ENCODE assay signal across 19 cellular contexts in the genomic region with DNA sequence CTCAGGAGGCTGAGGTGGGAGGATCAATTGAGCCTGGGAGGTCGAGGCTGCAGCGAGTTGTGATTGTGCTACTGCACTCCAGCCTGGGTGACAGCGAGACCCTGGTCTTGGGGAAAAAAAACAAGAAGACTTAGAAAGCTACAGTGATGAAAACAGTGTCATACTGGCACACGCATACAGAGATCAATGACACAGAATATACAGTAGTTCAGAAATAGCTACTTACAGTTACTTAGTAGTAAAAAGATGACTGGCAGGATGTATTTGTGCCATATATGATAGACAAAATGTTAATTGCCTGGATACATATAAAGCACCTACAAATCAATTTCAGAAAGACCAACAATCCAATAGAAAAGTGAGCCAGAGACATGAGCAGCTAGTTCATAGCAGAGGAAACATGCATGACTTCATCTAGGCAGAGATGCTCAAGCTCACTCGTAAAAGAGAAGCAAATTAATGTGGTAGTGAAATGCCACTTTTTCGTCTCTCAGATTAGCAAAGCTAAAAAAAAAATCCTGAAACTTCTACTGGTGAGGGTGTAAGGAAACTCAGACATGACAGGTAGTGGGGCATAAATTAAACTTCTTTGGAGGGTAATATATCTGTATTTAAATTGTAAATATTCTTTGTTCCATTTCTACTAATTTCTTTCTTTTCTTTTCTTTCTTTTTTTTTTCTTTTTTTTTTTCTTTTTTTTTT. TPM values are rescaled to one million over a fixed set of nuclear protein-coding genes. Genes with fewer than 3 reads are reported as not detected.
DNase-seq lines count a peak whose midpoint lies in the region; ATAC-seq, FAIRE-seq and TF ChIP-seq lines count a peak whose summit lies in the region.
"Had no signal": no experiment of that assay in that cellular context is flagged by ENCODE, and none has a peak within 500 bp of the region (broad histone marks: within the 10 kb centered on the region; RNA-seq: fewer than 3 reads in every experiment).

No MANE protein-coding gene starts in this region.

- peak; percentile 38 for ATAC-seq in GM21390 (IDR thresholded peaks at IDR 0.05; ENCODE audit: unreplicated experiment)
- ATAC-seq in natural killer cell treated with Interleukin-12 subunit alpha and Interleukin-12 subunit beta and Interleukin-15 and Interleukin-18, amount 100 ng/mL, for 72 hours, result no peak
- ATAC-seq in HG02610 (IDR thresholded peaks at IDR 0.05; ENCODE audit: unreplicated experiment), result no peak
- ATAC-seq in T-cell (replicated peaks in 1 of 4), result no peak
- ATAC-seq: activated naive CD8-positive, alpha-beta T cell treated with anti-CD3 and anti-CD28 coated beads, Interleukin-2, amount 50 U/mL, for 24 hours; HepG2 had no signal

- H3K4me1 Mint-ChIP-seq in natural killer cell treated with Interleukin-12 subunit alpha and Interleukin-12 subunit beta and Interleukin-15 and Interleukin-18, amount 100 ng/mL, for 72 hours (ENCODE audit: low read depth in 2 of 2), result peaks cover 11 to 16% of the 10 kb centered on the region in 2 donors
- H3K4me1 Mint-ChIP-seq in T-cell, result peaks cover 11 to 18% (median 18%) of the 10 kb centered on the region in 3 donors

- POLR2A ChIA-PET in T-cell (lab: Charles Lee), result no interaction called here

- in situ Hi-C loops in KBM-7 (cut with MboI; ENCODE audit: low pct_unique_long_range_greater_than_20kb, low sequenced_read_pairs), result no loop called here

- CTCF ChIA-PET in T-cell (lab: Charles Lee), result interaction anchor here in 1 of 2 donors (0.6 to 0.8 kb wide), 3 partner anchors 9 to 49 kb away, joined by 3 to 7 read pairs (median 5); no protein-coding TSS in a partner anchor

- no peaks in the 10 kb centered on the region for H3K9me3 Mint-ChIP-seq in natural killer cell treated with Interleukin-12 subunit alpha and Interleukin-12 subunit beta and Interleukin-15 and Interleukin-18, amount 100 ng/mL, for 72 hours
- no peaks in the 10 kb centered on the region for H3K9me3 Mint-ChIP-seq in T-cell
- H3K9me3 Mint-ChIP-seq: activated CD4-positive, alpha-beta T cell treated with anti-CD3 and anti-CD28 coated beads, Interleukin-2, amount 10 ng/mL, durations not matched to agents 24 days and 14 days; activated naive CD8-positive, alpha-beta T cell treated with anti-CD3 and anti-CD28 coated beads, Interleukin-2, amount 50 U/mL, for 24 hours; CD14-positive monocyte had no signal

- peaks cover 39 to 51% of the 10 kb centered on the region in 2 donors for H3K27me3 Mint-ChIP-seq in natural killer cell treated with Interleukin-12 subunit alpha and Interleukin-12 subunit beta and Interleukin-15 and Interleukin-18, amount 100 ng/mL, for 72 hours
- H3K27me3 Mint-ChIP-seq in T-cell, result peaks cover 30 to 58% of the 10 kb centered on the region in 2 donors

- DNase-seq in GM12892 (ENCODE audit: insufficient read length) (no peak), KBM-7 (peak; percentile 36), T-cell (no peak), inferior parietal cortex (ENCODE audit: extremely low spot score) (no peak), SIG-M5 (lab: John Stamatoyannopoulos, UW) (no peak)
- no peak for DNase-seq in natural killer cell treated with Interleukin-12 subunit alpha and Interleukin-12 subunit beta and Interleukin-15 and Interleukin-18, amount 100 ng/mL, for 72 hours (ENCODE audit: low spot score)
- DNase-seq: activated CD4-positive, alpha-beta T cell treated with anti-CD3 and anti-CD28 coated beads, Interleukin-2, amount 10 ng/mL, durations not matched to agents 24 days and 14 days; activated naive CD8-positive, alpha-beta T cell treated with anti-CD3 and anti-CD28 coated beads, Interleukin-2, amount 50 U/mL, for 24 hours; effector CD4-positive, alpha-beta T cell; kidney glomerular epithelial cell; NCI-H2107; NCI-H82; ovary; stimulated activated CD4-positive, alpha-beta T cell treated with anti-CD3 and anti-CD28 coated beads, Interleukin-4, amount 100 ng/mL, for 24 hours; T-helper 9 cell had no signal

- H3K27ac Mint-ChIP-seq in natural killer cell treated with Interleukin-12 subunit alpha and Interleukin-12 subunit beta and Interleukin-15 and Interleukin-18, amount 100 ng/mL, for 72 hours, result no peak overlapping the region
- H3K27ac Mint-ChIP-seq in T-cell, result no peak overlapping the region
- H3K27ac Mint-ChIP-seq: activated CD4-positive, alpha-beta T cell treated with anti-CD3 and anti-CD28 coated beads, Interleukin-2, amount 10 ng/mL, durations not matched to agents 24 days and 14 days; activated naive CD8-positive, alpha-beta T cell treated with anti-CD3 and anti-CD28 coated beads, Interleukin-2, amount 50 U/mL, for 24 hours had no signal

- no peak for TF ChIP-seq POLR2A in GM12892 (IDR thresholded peaks at IDR 0.05; ENCODE audit: low read depth, low read length)

- peak overlapping the region; percentile 30 for H3K4me3 Mint-ChIP-seq in natural killer cell treated with Interleukin-12 subunit alpha and Interleukin-12 subunit beta and Interleukin-15 and Interleukin-18, amount 100 ng/mL, for 72 hours
- H3K4me3 Mint-ChIP-seq in T-cell, result peak overlapping the region in 1 of 3 donors; percentile 25
- H3K4me3 Mint-ChIP-seq: activated CD4-positive, alpha-beta T cell treated with anti-CD3 and anti-CD28 coated beads, Interleukin-2, amount 10 ng/mL, durations not matched to agents 24 days and 14 days; CD14-positive monocyte had no signal

- no peaks in the 10 kb centered on the region for H3K36me3 Mint-ChIP-seq in natural killer cell treated with Interleukin-12 subunit alpha and Interleukin-12 subunit beta and Interleukin-15 and Interleukin-18, amount 100 ng/mL, for 72 hours
- H3K36me3 Mint-ChIP-seq in T-cell, result no peaks in the 10 kb centered on the region

- peak; percentile 84 for FAIRE-seq in GM12892 (lab: Jason Lieb, UNC)
- FAIRE-seq: HepG2 had no signal

RNA-seq across cellular contexts. Expression of gene ALDH2, which starts 2.5 kb away (rescaled TPM):
- polyA plus RNA-seq in GM12892 (2012; ENCODE audit: missing spikeins), result 5.9 TPM
- total RNA-seq in natural killer cell treated with Interleukin-12 subunit alpha and Interleukin-12 subunit beta and Interleukin-15 and Interleukin-18, amount 100 ng/mL, for 72 hours, result not detected
- total RNA-seq in T-cell, result 1 to 10 TPM; 1.3 to 3.5 (median 2.5) TPM
